In the genomic region with DNA sequence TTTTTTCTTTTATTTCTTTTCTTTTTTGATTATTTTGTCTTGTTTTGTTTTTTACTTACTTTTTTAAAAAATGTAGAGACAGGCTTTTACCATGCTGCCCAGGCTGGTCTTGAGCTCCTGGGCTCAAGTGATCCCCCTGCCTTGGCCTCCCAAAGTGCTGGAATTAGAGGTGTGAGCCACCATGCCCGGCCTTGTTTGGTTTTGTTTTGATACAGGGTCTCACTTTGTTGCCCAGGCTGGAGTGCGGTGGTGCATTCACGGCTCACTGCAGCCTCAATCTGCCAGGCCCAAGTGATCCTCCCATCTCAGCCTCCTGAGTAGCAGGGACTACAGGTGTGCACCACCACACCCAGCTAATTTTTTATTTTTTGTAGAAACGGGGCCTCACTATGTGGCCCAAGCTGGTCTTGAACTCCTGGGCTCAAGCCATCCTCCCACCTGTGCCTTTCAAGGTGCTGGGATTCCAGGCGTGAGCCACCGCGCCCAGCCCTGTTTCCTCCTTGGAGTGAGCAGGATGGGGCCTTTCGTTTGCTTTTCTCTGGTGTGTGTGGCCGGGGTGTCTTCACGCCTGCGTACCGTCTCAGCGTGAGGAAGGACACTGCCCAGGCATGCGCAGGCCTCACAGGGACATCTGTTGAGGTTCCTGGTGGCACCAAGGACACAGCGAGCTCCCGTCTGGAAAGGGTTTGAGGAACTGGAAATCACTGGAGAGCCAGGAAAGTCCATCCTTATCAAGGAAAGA, we compare ENCODE assay signal across 21 cellular contexts. TPM values are rescaled to one million over a fixed set of nuclear protein-coding genes. Genes with fewer than 3 reads are reported as not detected.
"Had no signal": no experiment of that assay in that cellular context is flagged by ENCODE, and none has a peak within 500 bp of the region (broad histone marks: within the 10 kb centered on the region; RNA-seq: fewer than 3 reads in every experiment).

No MANE protein-coding gene starts in this region.

- DNase-seq: IMR-90, Kasumi-1, MM.1S, NCI-H1092 treated with DMSO at 0.1 percent for 48 hours, NCI-H1436, NCI-H187, NCI-H2029, NCI-H2081 treated with DMSO at 0.1 percent for 48 hours, NCI-H2171, NCI-H226, NCI-H446, NCI-H510A, NCI-H524 treated with DMSO at 0.1 percent for 48 hours, NCI-H69, NCI-H774, RPMI8226, SHP77 treated with DMSO at 0.1 percent for 48 hours, SJCRH30 had no signal

- ATAC-seq: HepG2, SK-N-SH treated with all-trans-retinoic acid at 6 μM for 48 hours had no signal

- H3K27me3 ChIP-seq: SJCRH30 had no signal

- H3K4me3 ChIP-seq: SJCRH30 had no signal

RNA-seq across cellular contexts. Expression of a gene that starts 15.5 kb away (rescaled TPM):
- total RNA-seq: HepG2, HT1080 had no signal
